ENCODE assay signal across 1 cellular context in the genomic region with DNA sequence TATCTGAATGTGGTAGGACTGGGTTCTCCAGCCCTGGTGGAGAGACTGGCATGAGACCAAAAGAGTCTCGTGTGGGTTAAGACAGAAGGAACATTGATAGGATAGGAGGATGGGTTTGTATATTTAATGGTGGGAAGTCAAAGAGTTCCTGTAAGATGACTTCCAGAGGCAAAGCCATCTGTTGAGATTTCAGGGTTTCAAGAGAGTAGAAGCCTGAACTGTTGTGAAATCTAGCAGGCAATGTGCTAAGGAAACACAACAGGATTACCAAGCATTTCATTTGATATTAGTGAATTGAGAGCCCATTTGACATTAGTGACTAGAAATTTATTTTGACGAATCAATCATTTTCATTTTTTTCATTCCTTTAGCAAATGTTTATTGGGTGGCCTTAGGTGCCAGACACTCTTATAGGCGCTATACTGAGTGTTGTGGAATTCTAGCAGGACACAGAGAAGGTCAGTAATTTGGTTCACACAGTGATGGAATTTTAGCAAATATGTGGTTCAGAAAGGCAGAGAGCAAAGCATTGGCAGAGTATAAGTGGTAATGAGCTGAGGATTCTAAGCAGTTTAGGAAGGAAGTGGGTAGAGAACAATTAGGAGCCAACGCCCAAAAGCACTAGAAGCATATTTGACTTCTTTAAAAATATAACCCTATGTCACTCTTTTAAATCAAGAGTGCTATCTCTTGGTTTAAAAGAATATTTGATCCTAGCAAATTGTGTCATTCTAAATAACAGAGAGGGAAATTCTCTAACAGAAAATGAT.
TF ChIP-seq lines count a peak whose summit lies in the region.

No MANE protein-coding gene starts in this region.

TF ChIP-seq in H1, 55 proteins besides CTCF, POLR2A, EP300 and RAD21 (continued from another document):
- no peak for TF ChIP-seq BACH1 (IDR thresholded peaks at IDR 0.05; ENCODE audit: low read length)
- no peak for TF ChIP-seq TAF7 (optimal IDR thresholded peaks at IDR 0.05; ENCODE audit: borderline replicate concordance, low read depth, low read length)
- TF ChIP-seq, protein P1, sequence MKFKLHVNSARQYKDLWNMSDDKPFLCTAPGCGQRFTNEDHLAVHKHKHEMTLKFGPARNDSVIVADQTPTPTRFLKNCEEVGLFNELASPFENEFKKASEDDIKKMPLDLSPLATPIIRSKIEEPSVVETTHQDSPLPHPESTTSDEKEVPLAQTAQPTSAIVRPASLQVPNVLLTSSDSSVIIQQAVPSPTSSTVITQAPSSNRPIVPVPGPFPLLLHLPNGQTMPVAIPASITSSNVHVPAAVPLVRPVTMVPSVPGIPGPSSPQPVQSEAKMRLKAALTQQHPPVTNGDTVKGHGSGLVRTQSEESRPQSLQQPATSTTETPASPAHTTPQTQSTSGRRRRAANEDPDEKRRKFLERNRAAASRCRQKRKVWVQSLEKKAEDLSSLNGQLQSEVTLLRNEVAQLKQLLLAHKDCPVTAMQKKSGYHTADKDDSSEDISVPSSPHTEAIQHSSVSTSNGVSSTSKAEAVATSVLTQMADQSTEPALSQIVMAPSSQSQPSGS (IDR thresholded peaks at IDR 0.05; ENCODE audit: low read length), result no peak
- TF ChIP-seq SIX5 (IDR thresholded peaks at IDR 0.05; ENCODE audit: low read depth, low read length), result no peak
- TF ChIP-seq BRCA1 (IDR thresholded peaks at IDR 0.05; ENCODE audit: low read depth, low read length), result no peak
TF ChIP-seq in H1: peak in this region for 0.
